Comparison of ENCODE assay signal across 1 cellular context in the genomic region with DNA sequence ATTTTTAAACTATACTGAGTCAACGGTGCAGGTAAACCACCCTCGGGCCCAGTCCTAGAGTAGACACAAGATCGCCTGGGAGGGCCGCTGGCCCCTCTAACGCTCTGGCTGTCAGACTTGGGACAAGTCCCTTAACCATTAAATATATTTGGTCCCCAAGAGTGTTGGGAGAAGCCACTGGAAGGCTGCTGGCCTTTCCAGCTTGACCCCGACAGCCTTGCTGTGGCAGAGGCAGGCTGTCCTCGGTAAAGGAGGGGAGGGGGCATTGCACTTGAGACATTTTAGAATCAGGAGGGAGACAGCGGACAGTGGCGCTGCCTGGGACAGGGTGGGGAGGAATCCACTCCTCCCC.
TF ChIP-seq lines count a peak whose summit lies in the region.

No MANE protein-coding gene starts in this region.

TF ChIP-seq in endothelial cell of umbilical vein, 7 proteins besides CTCF, POLR2A, EP300 and RAD21 (continued from another document):
- TF ChIP-seq EZH2 (IDR thresholded peaks at IDR 0.05; ENCODE audit: borderline replicate concordance, low read depth, low read length, severe bottlenecking) (no peak), GATA2 (IDR thresholded peaks at IDR 0.05; ENCODE audit: insufficient read depth, insufficient read length, low read depth, low read length) (no peak), JUN (IDR thresholded peaks at IDR 0.05; ENCODE audit: borderline replicate concordance, insufficient read depth, insufficient read length, low read depth) (no peak)
- TF ChIP-seq, protein P1, sequence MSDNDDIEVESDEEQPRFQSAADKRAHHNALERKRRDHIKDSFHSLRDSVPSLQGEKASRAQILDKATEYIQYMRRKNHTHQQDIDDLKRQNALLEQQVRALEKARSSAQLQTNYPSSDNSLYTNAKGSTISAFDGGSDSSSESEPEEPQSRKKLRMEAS (IDR thresholded peaks at IDR 0.05; ENCODE audit: insufficient read depth, insufficient read length): no peak
TF ChIP-seq in endothelial cell of umbilical vein: peak in this region for 0.
